26 cellular contexts compared by ENCODE assay signal in genomic region chr1:247105966-247106365, GRCh38. TPM values are rescaled to one million over a fixed set of nuclear protein-coding genes. Genes with fewer than 3 reads are reported as not detected.
"Had no signal": no experiment of that assay in that cellular context is flagged by ENCODE, and none has a peak within 500 bp of the region (broad histone marks: within the 10 kb centered on the region; RNA-seq: fewer than 3 reads in every experiment).

No MANE protein-coding gene starts in this region.

- H3K27ac Mint-ChIP-seq: activated CD4-positive, alpha-beta T cell treated with anti-CD3 and anti-CD28 coated beads for 36 hours; activated CD8-positive, alpha-beta T cell treated with anti-CD3 and anti-CD28 coated beads for 36 hours; activated naive CD8-positive, alpha-beta T cell treated with anti-CD3 and anti-CD28 coated beads, Interleukin-2, amount 50 U/mL, for 24 hours; T-cell had no signal

- H3K27me3 ChIP-seq: ascending aorta, body of pancreas, MG63 had no signal

- ATAC-seq: activated CD4-positive, alpha-beta T cell treated with anti-CD3 and anti-CD28 coated beads for 36 hours; activated CD8-positive, alpha-beta T cell treated with anti-CD3 and anti-CD28 coated beads for 36 hours; activated naive CD8-positive, alpha-beta T cell treated with anti-CD3 and anti-CD28 coated beads, Interleukin-2, amount 50 U/mL, for 24 hours; body of pancreas; Panc1; Right ventricle myocardium inferior; T-cell had no signal

- DNase-seq: activated CD4-positive, alpha-beta T cell treated with anti-CD3 and anti-CD28 coated beads for 36 hours; activated CD8-positive, alpha-beta memory T cell treated with anti-CD3 and anti-CD28 coated beads, Interleukin-2, amount 50 U/mL, for 48 hours; activated CD8-positive, alpha-beta T cell treated with anti-CD3 and anti-CD28 coated beads for 36 hours; activated naive CD4-positive, alpha-beta T cell treated with anti-CD3 and anti-CD28 coated beads, Interleukin-2, amount 50 U/mL, for 16 hours; activated naive CD8-positive, alpha-beta T cell treated with anti-CD3 and anti-CD28 coated beads, Interleukin-2, amount 50 U/mL, for 24 hours; activated T-cell treated with anti-CD3 and anti-CD28 coated beads, Interleukin-2, amount 50 U/mL, for 1 hour; amniotic stem cell; body of pancreas; MG63; NCI-H1105 treated with DMSO at 0.1 percent for 48 hours; NCI-H2029; NCI-H2107; NCI-H345; NCI-H510A; NCI-H69; NK-92 treated with Interleukin-12 subunit alpha and Interleukin-12 subunit beta, amount 100 ng/mL, for 24 hours; OCI-M1; RPMI8226; T-cell; T-helper 2 cell; T1000 had no signal

- H3K27ac ChIP-seq: ascending aorta, body of pancreas, SK-N-MC had no signal

- H3K4me3 Mint-ChIP-seq: activated CD4-positive, alpha-beta T cell treated with anti-CD3 and anti-CD28 coated beads for 36 hours; activated CD8-positive, alpha-beta T cell treated with anti-CD3 and anti-CD28 coated beads for 36 hours; activated naive CD8-positive, alpha-beta T cell treated with anti-CD3 and anti-CD28 coated beads, Interleukin-2, amount 50 U/mL, for 24 hours; central memory CD8-positive, alpha-beta T cell had no signal

- H3K4me3 ChIP-seq: body of pancreas, MG63, SK-N-MC had no signal

RNA-seq across cellular contexts. Expression of gene ZNF670, which starts 27.4 kb away (rescaled TPM):
- total RNA-seq: ascending aorta had no signal
